Comparison of ENCODE assay signal across 16 cellular contexts in the genomic region with DNA sequence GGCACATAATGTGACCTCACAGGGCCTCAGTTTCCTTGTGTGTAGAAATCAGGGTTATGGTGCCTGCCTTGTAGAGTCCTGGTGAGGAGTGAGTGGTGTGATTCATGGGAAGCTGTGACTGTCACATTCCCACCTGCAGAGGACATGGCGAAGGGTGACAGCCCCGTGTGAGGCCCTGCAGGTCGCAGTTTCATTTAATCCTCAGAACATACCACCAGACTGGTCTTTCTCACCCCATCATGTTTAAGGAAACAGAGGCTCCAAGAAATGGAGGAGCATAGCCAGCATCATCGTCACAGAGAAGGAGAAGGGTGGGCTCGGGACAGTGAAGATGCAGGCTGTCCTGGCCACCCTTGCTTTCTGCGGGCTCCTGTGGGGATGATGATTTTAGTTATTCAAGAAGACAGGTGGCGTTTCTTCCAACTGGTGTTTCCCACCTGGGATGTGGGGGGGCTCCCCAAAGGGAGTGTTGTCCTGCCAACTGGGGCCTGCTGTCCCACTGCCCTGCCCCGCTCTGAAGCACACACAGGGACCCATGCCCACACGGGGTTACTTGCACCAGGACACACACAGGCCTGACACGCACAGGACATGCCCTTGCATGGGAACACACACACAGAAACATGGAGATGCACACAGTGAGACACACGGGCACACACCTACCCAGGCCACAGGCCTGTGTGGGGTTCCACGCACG.
DNase-seq lines count a peak whose midpoint lies in the region; ATAC-seq and TF ChIP-seq lines count a peak whose summit lies in the region.
"Had no signal": no experiment of that assay in that cellular context is flagged by ENCODE, and none has a peak within 500 bp of the region (broad histone marks: within the 10 kb centered on the region; RNA-seq: fewer than 3 reads in every experiment).

No MANE protein-coding gene starts in this region.

- no peaks in the 10 kb centered on the region for H3K27me3 Mint-ChIP-seq in activated CD4-positive, alpha-beta memory T cell treated with anti-CD3 and anti-CD28 coated beads for 36 hours

- H3K9me2 ChIP-seq in HCT116 (ENCODE audit: insufficient read depth) = no peaks in the 10 kb centered on the region

- intact Hi-C loops in HCT116 (cut with micrococcal nuclease) = no loop called here
- intact Hi-C loops in activated CD4-positive, alpha-beta memory T cell treated with anti-CD3 and anti-CD28 coated beads for 36 hours (cut with micrococcal nuclease) = loop anchor here (5.0 kb wide), 2 partner anchors 38 to 323 kb away; no protein-coding TSS in a partner anchor
- intact Hi-C loops in esophagus muscularis mucosa (cut with DNase I) = no loop called here
- intact Hi-C loops in adrenal gland (cut with DNase I) = loop anchor here (5.0 kb wide), 2 partner anchors 103 to 323 kb away; no protein-coding TSS in a partner anchor

- no peak for TF ChIP-seq POLR2A in HCT116 (IDR thresholded peaks at IDR 0.05; ENCODE audit: borderline replicate concordance, extremely low read depth, insufficient read depth, insufficient read length)
- TF ChIP-seq POLR2A in esophagus muscularis mucosa (IDR thresholded peaks at IDR 0.05; ENCODE audit: low read depth) = no peak
- no peak for TF ChIP-seq POLR2A in adrenal gland (IDR thresholded peaks at IDR 0.05)

- H3K27me3 ChIP-seq in HCT116 (ENCODE audit: insufficient read depth, low read length) (no peaks in the 10 kb centered on the region), esophagus muscularis mucosa (no peaks in the 10 kb centered on the region), adrenal gland (no peaks in the 10 kb centered on the region)
- H3K27me3 ChIP-seq: Peyer's patch had no signal

- POLR2A ChIA-PET in HCT116 (lab: Charles Lee) = no interaction called here
- POLR2A ChIA-PET in activated CD4-positive, alpha-beta memory T cell treated with anti-CD3 and anti-CD28 coated beads for 36 hours (lab: Charles Lee) = no interaction called here

- H3K4me3 ChIP-seq in HCT116 (replicated peaks in 1 of 2; ENCODE audit: low read depth in 1 of 2, low read length in 2 of 2) (no peak overlapping the region), esophagus muscularis mucosa (no peak overlapping the region), adrenal gland (no peak overlapping the region)
- H3K4me3 ChIP-seq: left ventricle myocardium inferior, Peyer's patch had no signal

- RAD21 ChIA-PET in HCT116 (lab: Charles Lee; ENCODE audit: low non-redundant PET in 1 of 2, low total read pairs in 2 of 2, uncharacterized antibody in 2 of 2, unreplicated experiment in 2 of 2) = no interaction called here

- no peak for TF ChIP-seq RAD21 in HCT116 (IDR thresholded peaks at IDR 0.05; ENCODE audit: low read depth)

- H3K9me3 ChIP-seq in HCT116 (ENCODE audit: control insufficient read depth in 1 of 2, insufficient read depth in 1 of 2, low read depth in 1 of 2, low read length in 2 of 2) (no peaks in the 10 kb centered on the region), esophagus muscularis mucosa (no peaks in the 10 kb centered on the region), adrenal gland (replicated peaks in 1 of 3) (no peaks in the 10 kb centered on the region)
- H3K9me3 ChIP-seq: left ventricle myocardium inferior, Peyer's patch had no signal

- no peak overlapping the region for H3K9ac ChIP-seq in HCT116 (ENCODE audit: low read length)

- BruUV-seq in HCT116 (replicated peaks; lab: Mats Ljungman, UMichigan) = no TSS peak

- no peaks in the 10 kb centered on the region for H3K9me3 Mint-ChIP-seq in activated CD4-positive, alpha-beta memory T cell treated with anti-CD3 and anti-CD28 coated beads for 36 hours
- no peaks in the 10 kb centered on the region for H3K9me3 Mint-ChIP-seq in stimulated activated effector memory CD8-positive, alpha-beta T cell treated with anti-CD3 and anti-CD28 coated beads, Interleukin-12 subunit alpha, Interleukin-12 subunit beta, amount 100 ng/mL, for 72 hours
- H3K9me3 Mint-ChIP-seq: activated T-helper 2 cell treated with anti-CD3 and anti-CD28 coated beads, Interferon-gamma antibody, Interleukin-2, Interleukin-4, amounts not matched to agents 10 μg/mL and 5 μg/mL and 100 μg/mL, durations not matched to agents 14 hours and 24 hours and 36 hours had no signal

- H3K4me1 ChIP-seq in HCT116 (ENCODE audit: control insufficient read depth in 1 of 2, insufficient read depth in 2 of 2, low read length in 2 of 2) (peaks cover 18 to 23% of the 10 kb centered on the region in 2 experiments), esophagus muscularis mucosa (peaks cover 48 to 80% (median 77%) of the 10 kb centered on the region in 4 donors), adrenal gland (replicated peaks in 1 of 2) (peaks cover 0 to 11% of the 10 kb centered on the region in 2 donors)

- no peak overlapping the region for H2AFZ ChIP-seq in HCT116 (ENCODE audit: low read depth, low read length, poor library complexity, severe bottlenecking)

- H3K36me3 Mint-ChIP-seq in activated CD4-positive, alpha-beta memory T cell treated with anti-CD3 and anti-CD28 coated beads for 36 hours = peaks cover 15% of the 10 kb centered on the region
- H3K36me3 Mint-ChIP-seq in stimulated activated effector memory CD8-positive, alpha-beta T cell treated with anti-CD3 and anti-CD28 coated beads, Interleukin-12 subunit alpha, Interleukin-12 subunit beta, amount 100 ng/mL, for 72 hours = peaks cover 9% of the 10 kb centered on the region

- H3K4me1 Mint-ChIP-seq in activated CD4-positive, alpha-beta memory T cell treated with anti-CD3 and anti-CD28 coated beads for 36 hours (ENCODE audit: low read depth) = peaks cover 35% of the 10 kb centered on the region
- H3K4me1 Mint-ChIP-seq in stimulated activated effector memory CD8-positive, alpha-beta T cell treated with anti-CD3 and anti-CD28 coated beads, Interleukin-12 subunit alpha, Interleukin-12 subunit beta, amount 100 ng/mL, for 72 hours = peaks cover 42% of the 10 kb centered on the region

- TF ChIP-seq EP300 in esophagus muscularis mucosa (IDR thresholded peaks at IDR 0.05) = no peak

- 88% methylated on average over 8 of the region's 13 CpGs for WGBS in esophagus muscularis mucosa
- WGBS in adrenal gland, 4 donors = 88 to 92% (median 92%) methylated on average over 6 to 13 of the region's 13 CpGs

- no peak overlapping the region for H3K4me3 Mint-ChIP-seq in activated CD4-positive, alpha-beta memory T cell treated with anti-CD3 and anti-CD28 coated beads for 36 hours
- peak overlapping the region; percentile 11 for H3K4me3 Mint-ChIP-seq in stimulated activated effector memory CD8-positive, alpha-beta T cell treated with anti-CD3 and anti-CD28 coated beads, Interleukin-12 subunit alpha, Interleukin-12 subunit beta, amount 100 ng/mL, for 72 hours

- no peak overlapping the region for H3K4me2 ChIP-seq in HCT116 (ENCODE audit: low read length)

- peaks cover 7 to 21% of the 10 kb centered on the region in 2 experiments; a peak in 2 of 4 replicates for H3K36me3 ChIP-seq in HCT116 (ENCODE audit: control insufficient read depth in 1 of 2, insufficient read depth in 2 of 2, low read length in 2 of 2)
- H3K36me3 ChIP-seq in esophagus muscularis mucosa = peaks cover 0 to 70% (median 56%) of the 10 kb centered on the region in 4 donors
- peaks cover 0 to 9% of the 10 kb centered on the region in 2 donors for H3K36me3 ChIP-seq in adrenal gland (replicated peaks in 1 of 2)

- H3K27ac Mint-ChIP-seq in activated CD4-positive, alpha-beta memory T cell treated with anti-CD3 and anti-CD28 coated beads for 36 hours = peak overlapping the region; percentile 72
- H3K27ac Mint-ChIP-seq in stimulated activated effector memory CD8-positive, alpha-beta T cell treated with anti-CD3 and anti-CD28 coated beads, Interleukin-12 subunit alpha, Interleukin-12 subunit beta, amount 100 ng/mL, for 72 hours = peak overlapping the region; percentile 80
- H3K27ac Mint-ChIP-seq: activated T-helper 2 cell treated with anti-CD3 and anti-CD28 coated beads, Interferon-gamma antibody, Interleukin-2, Interleukin-4, amounts not matched to agents 10 μg/mL and 5 μg/mL and 100 μg/mL, durations not matched to agents 14 hours and 24 hours and 36 hours had no signal

- TF ChIP-seq CTCF in HCT116 (IDR thresholded peaks at IDR 0.05 in 2 of 3, conservative IDR thresholded peaks at IDR 0.05 in 1 of 3; ENCODE audit: borderline replicate concordance in 1 of 3, insufficient read depth in 1 of 3, low read depth in 2 of 3, low read length in 2 of 3) = no peak
- TF ChIP-seq CTCF in esophagus muscularis mucosa (IDR thresholded peaks at IDR 0.05) = no peak
- no peak for TF ChIP-seq CTCF in adrenal gland (IDR thresholded peaks at IDR 0.05)

- H3K27ac ChIP-seq in HCT116 (ENCODE audit: low read depth, low read length) (0 out of 2 replicates have a peak overlapping the region, but pooled peaks have one; percentile 61), esophagus muscularis mucosa (replicated peaks in 1 of 4) (peak overlapping the region; percentile 83 to 90 (median 88)), adrenal gland (no peak overlapping the region)

- CTCF ChIA-PET in HCT116 (lab: Charles Lee) = interaction anchor here (2.2 kb wide), 1 partner anchor 124 kb away, joined by 13 read pairs; no protein-coding TSS in a partner anchor
- CTCF ChIA-PET in activated CD4-positive, alpha-beta memory T cell treated with anti-CD3 and anti-CD28 coated beads for 36 hours (lab: Charles Lee) = interaction anchor here (1.5 to 5.1 kb wide), 2 partner anchors 41 to 103 kb away, joined by 3 to 309 read pairs; partner anchors contain the start of gene BCR

- no peaks in the 10 kb centered on the region; the same call in 1 of the 2 replicates for H3K79me2 ChIP-seq in HCT116 (ENCODE audit: insufficient read depth, low read length)

- DNase-seq in HCT116 (ENCODE audit: low read depth, low spot score) (no peak), esophagus muscularis mucosa (ENCODE audit: extremely low spot score) (no peak), adrenal gland (no peak), NCI-H2081 (lab: John Stamatoyannopoulos, UW) (no peak), SW 1271 (lab: John Stamatoyannopoulos, UW) (no peak), middle frontal gyrus (ENCODE audit: extremely low spot score, low spot score) (no peak)
- DNase-seq in activated CD4-positive, alpha-beta memory T cell treated with anti-CD3 and anti-CD28 coated beads for 36 hours = peak; percentile 16
- no peak for DNase-seq in stimulated activated effector memory CD8-positive, alpha-beta T cell treated with anti-CD3 and anti-CD28 coated beads, Interleukin-12 subunit alpha, Interleukin-12 subunit beta, amount 100 ng/mL, for 72 hours (ENCODE audit: low spot score in 2 of 2)
- DNase-seq: activated CD4-positive, alpha-beta T cell treated with anti-CD3 and anti-CD28 coated beads for 1 hour; head of caudate nucleus; left ventricle myocardium inferior; NCI-H1694; NCI-H526; Peyer's patch; T-helper 1 cell had no signal

- ATAC-seq in HCT116 = no peak
- no peak for ATAC-seq in stimulated activated effector memory CD8-positive, alpha-beta T cell treated with anti-CD3 and anti-CD28 coated beads, Interleukin-12 subunit alpha, Interleukin-12 subunit beta, amount 100 ng/mL, for 72 hours

- H4K20me1 ChIP-seq in HCT116 (ENCODE audit: insufficient read depth) = no peaks in the 10 kb centered on the region

TF ChIP-seq in HCT116, 20 proteins besides CTCF, POLR2A, EP300 and RAD21 (continues in another document):
- TF ChIP-seq SIN3A (IDR thresholded peaks at IDR 0.05; ENCODE audit: low read depth) (no peak), YY1 (IDR thresholded peaks at IDR 0.05; ENCODE audit: extremely low read depth, insufficient replicate concordance, low read depth, low read length) (no peak), FOSL1 (IDR thresholded peaks at IDR 0.05; ENCODE audit: low read depth) (no peak)

Comparison
In these comparisons a context has a peak if more than half of its experiments do, and no peak if none do; other contexts are left out.
1. H3K27ac ChIP-seq: peak in HCT116 (single experiment) and esophagus muscularis mucosa (4 of 4); none in adrenal gland (0 of 5).
2. intact Hi-C loops: an anchor here in activated CD4-positive, alpha-beta memory T cell treated with anti-CD3 and anti-CD28 coated beads for 36 hours (5.0 kb wide) and adrenal gland (5.0 kb wide); none called in HCT116 and esophagus muscularis mucosa.